ENCODE assay signal across 19 cellular contexts in genomic region chr19:57052102-57052501, GRCh38.
DNase-seq lines count a peak whose midpoint lies in the region; ATAC-seq, FAIRE-seq and TF ChIP-seq lines count a peak whose summit lies in the region.
"Had no signal": no experiment of that assay in that cellular context is flagged by ENCODE, and none has a peak within 500 bp of the region (broad histone marks: within the 10 kb centered on the region; RNA-seq: fewer than 3 reads in every experiment).

No MANE protein-coding gene starts in this region.

- WGBS in pancreas, 2 donors: 40 to 53% methylated on average over 4 of the region's 4 CpGs

- H3K36me3 ChIP-seq in right atrium auricular region (no peaks in the 10 kb centered on the region), pancreas (no peaks in the 10 kb centered on the region)

- no peaks in the 10 kb centered on the region for H3K27me3 ChIP-seq in right atrium auricular region
- H3K27me3 ChIP-seq in pancreas: no peaks in the 10 kb centered on the region

- H3K4me1 ChIP-seq in right atrium auricular region: no peaks in the 10 kb centered on the region
- H3K4me1 ChIP-seq in pancreas: no peaks in the 10 kb centered on the region

- H3K27ac ChIP-seq in right atrium auricular region: no peak overlapping the region
- H3K27ac ChIP-seq in pancreas: no peak overlapping the region

- ATAC-seq in Right ventricle myocardium superior (ENCODE audit: poor library complexity) (peak; percentile 86), pancreas (no peak), left colon (no peak)
- ATAC-seq: GM23338, HCT116 had no signal

- DNase-seq in Right ventricle myocardium superior: no peak
- DNase-seq in right atrium auricular region (ENCODE audit: low spot score): no peak
- peak; percentile 92 for DNase-seq in cerebellar cortex (ENCODE audit: low spot score)
- peak; percentile 84 for DNase-seq in cerebellum (ENCODE audit: low spot score)
- DNase-seq in myocyte (ENCODE audit: low read depth): peak; percentile 14
- DNase-seq in mucosa of gallbladder (ENCODE audit: low spot score): no peak
- DNase-seq in pancreas: no peak
- no peak for DNase-seq in left colon
- DNase-seq: Calu3; CD4-positive, alpha-beta memory T cell; COR-L47; DMS79; EL; GF-D8; H9 had no signal

- FAIRE-seq in pancreas (lab: Jason Lieb, UNC): no peak
- FAIRE-seq: GM12891, GM18507 had no signal

- TF ChIP-seq CTCF in right atrium auricular region (IDR thresholded peaks at IDR 0.05): no peak
- no peak for TF ChIP-seq CTCF in pancreas (IDR thresholded peaks at IDR 0.05)

- H3K4me3 ChIP-seq in right atrium auricular region (no peak overlapping the region), pancreas (no peak overlapping the region)
- H3K4me3 ChIP-seq: GM23338 had no signal

- intact Hi-C loops in Right ventricle myocardium superior (cut with DNase I): no loop called here
- intact Hi-C loops in pancreas (cut with DNase I): no loop called here
- intact Hi-C loops in left colon (cut with DNase I, micrococcal nuclease): no loop called here

- H3K9me3 ChIP-seq in right atrium auricular region (no peaks in the 10 kb centered on the region), pancreas (no peaks in the 10 kb centered on the region)

Comparison
In these comparisons a context has a peak if more than half of its experiments do, and no peak if none do; other contexts are left out.
1. DNase-seq: peak in cerebellar cortex (single experiment), cerebellum (single experiment) and myocyte (single experiment); none in Right ventricle myocardium superior (single experiment), right atrium auricular region (single experiment), mucosa of gallbladder (single experiment), pancreas (0 of 6) and left colon (0 of 2).